Comparison of ENCODE assay signal across 21 cellular contexts in the genomic region with DNA sequence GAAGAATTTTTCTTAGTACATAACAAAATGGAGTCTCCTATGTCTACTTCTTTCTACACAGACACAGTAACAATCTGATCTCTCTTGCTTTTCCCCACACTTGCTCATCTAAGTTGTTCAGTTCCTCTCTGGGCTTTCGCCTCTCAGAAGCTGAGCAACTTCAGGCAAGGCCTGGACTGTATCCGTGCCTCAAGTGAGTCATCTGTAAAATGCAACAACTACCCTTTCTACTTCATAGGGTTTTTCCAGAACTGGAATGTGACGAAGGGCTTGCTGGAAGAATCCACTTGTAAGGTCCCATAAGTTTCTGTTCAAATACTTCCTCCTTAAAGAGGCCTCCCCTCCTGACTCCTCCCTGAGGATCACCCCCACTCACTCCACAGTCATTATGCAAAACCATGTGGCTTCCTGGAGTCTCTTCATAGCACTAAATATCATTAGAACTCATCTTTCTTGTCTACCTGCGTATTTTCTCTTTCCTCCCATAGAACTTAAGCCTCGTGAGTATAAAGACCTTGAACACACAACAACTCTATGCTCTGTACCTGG. TPM values are rescaled to one million over a fixed set of nuclear protein-coding genes. Genes with fewer than 3 reads are reported as not detected.
A peak's percentile ranks its signal among the peaks of the same experiment; 100 is the strongest.
DNase-seq lines count a peak whose midpoint lies in the region; ATAC-seq, FAIRE-seq and TF ChIP-seq lines count a peak whose summit lies in the region.
"Had no signal": no experiment of that assay in that cellular context is flagged by ENCODE, and none has a peak within 500 bp of the region (broad histone marks: within the 10 kb centered on the region; RNA-seq: fewer than 3 reads in every experiment).

No MANE protein-coding gene starts in this region.

- 83% methylated on average over 5 of the region's 5 CpGs for WGBS in mammary epithelial cell (ENCODE audit: low coverage, missing lambda C conversion rate)
- WGBS in GM12878 (ENCODE audit: insufficient coverage, insufficient replicate concordance, low lambda C conversion rate, missing lambda C conversion rate), result 24% methylated on average over 5 of the region's 5 CpGs
- WGBS in aorta, 2 donors, result 83 to 85% methylated on average over 5 of the region's 5 CpGs

- FAIRE-seq in GM12878 (lab: Jason Lieb, UNC), result no peak

- DNase-seq in mammary epithelial cell (peak; percentile 16), MCF 10A (ENCODE audit: unreplicated experiment) (no peak), GM12878 (ENCODE audit: low read depth, low spot score) (no peak), upper lobe of right lung (no peak), aorta (no peak), epidermal melanocyte (ENCODE audit: insufficient read length, low spot score) (no peak)
- DNase-seq in stimulated activated CD8-positive, alpha-beta memory T cell treated with anti-CD3 and anti-CD28 coated beads, Interleukin-4, amount 100 ng/mL, for 48 hours, result no peak
- DNase-seq: activated CD4-positive, CD25-positive, alpha-beta regulatory T cell treated with anti-CD3 and anti-CD28 coated beads, Interleukin-2, amount 50 U/mL, for 72 hours; amniotic stem cell; GDM1; GOT3; NCI-H1048; NCI-H2029 treated with DMSO at 0.1 percent for 48 hours; NCI-H446 treated with DMSO at 0.1 percent for 48 hours; occipital lobe; T-helper 9 cell had no signal

- H3K27ac ChIP-seq in mammary epithelial cell (ENCODE audit: insufficient read depth, low read depth, low read length), result no peak overlapping the region
- H3K27ac ChIP-seq in GM12878 (ENCODE audit: control insufficient read depth, insufficient read depth), result 0 out of 2 replicates have a peak overlapping the region, but pooled peaks have one; percentile 4
- H3K27ac ChIP-seq in upper lobe of right lung, result no peak overlapping the region
- H3K27ac ChIP-seq in aorta (ENCODE audit: low read depth in 1 of 2, low read length in 2 of 2), result no peak overlapping the region
- H3K27ac ChIP-seq: BLaER1 treated with 17β-estradiol and CSF1 and Interleukin-3, amounts not matched to agents 10 nM and 100 nM; esophagus muscularis mucosa; SK-N-MC had no signal

- H2AFZ ChIP-seq in mammary epithelial cell (ENCODE audit: low read depth, low read length) (no peak overlapping the region), GM12878 (ENCODE audit: control insufficient read depth, low read depth, low read length) (no peak overlapping the region)

- in situ Hi-C loops in mammary epithelial cell (cut with MboI; ENCODE audit: low sequenced_read_pairs in 2 of 2), result no loop called here
- in situ Hi-C loops in GM12878 (cut with MboI), result no loop called here

- H3K9me3 ChIP-seq in mammary epithelial cell (replicated peaks; ENCODE audit: insufficient read depth, low read length) (no peaks in the 10 kb centered on the region), GM12878 (replicated peaks; ENCODE audit: control insufficient read depth, insufficient read depth, low read length) (no peaks in the 10 kb centered on the region), upper lobe of right lung (no peaks in the 10 kb centered on the region), aorta (ENCODE audit: control insufficient read depth, low read length) (no peaks in the 10 kb centered on the region)
- H3K9me3 ChIP-seq: BLaER1 treated with 17β-estradiol and CSF1 and Interleukin-3, amounts not matched to agents 10 nM and 100 nM; esophagus muscularis mucosa had no signal

- no peak for TF ChIP-seq CTCF in mammary epithelial cell (conservative IDR thresholded peaks at IDR 0.05 in 1 of 2, IDR thresholded peaks at IDR 0.05 in 1 of 2; ENCODE audit: extremely low read depth in 1 of 2, insufficient read depth in 1 of 2, low read depth in 1 of 2, low read length in 2 of 2)
- TF ChIP-seq CTCF in MCF 10A (IDR thresholded peaks at IDR 0.05; ENCODE audit: unreplicated experiment), result no peak
- TF ChIP-seq CTCF in GM12878 (IDR thresholded peaks at IDR 0.05 in 2 of 3, conservative IDR thresholded peaks at IDR 0.05 in 1 of 3; ENCODE audit: control insufficient read depth in 2 of 3, extremely low read depth in 1 of 3, insufficient read depth in 1 of 3, low read depth in 3 of 3, low read length in 3 of 3), result no peak
- no peak for TF ChIP-seq CTCF in upper lobe of right lung (IDR thresholded peaks at IDR 0.05)

- H3K4me3 Mint-ChIP-seq in MCF 10A (ENCODE audit: unreplicated experiment), result no peak overlapping the region
- no peak overlapping the region for H3K4me3 Mint-ChIP-seq in IgD-negative memory B cell

- H3K4me2 ChIP-seq in mammary epithelial cell (ENCODE audit: insufficient read depth, low read depth, low read length) (no peak overlapping the region), GM12878 (ENCODE audit: control insufficient read depth, insufficient read depth) (no peak overlapping the region)
- H3K4me2 ChIP-seq: BLaER1 treated with 17β-estradiol and CSF1 and Interleukin-3, amounts not matched to agents 10 nM and 100 nM had no signal

- no peak for TF ChIP-seq RAD21 in GM12878 (IDR thresholded peaks at IDR 0.05; ENCODE audit: insufficient read depth, low read depth, low read length)

- H4K20me1 ChIP-seq in mammary epithelial cell (ENCODE audit: insufficient read depth, low read length) (no peaks in the 10 kb centered on the region), GM12878 (ENCODE audit: control insufficient read depth, insufficient read depth) (no peaks in the 10 kb centered on the region)
- H4K20me1 ChIP-seq: BLaER1 treated with 17β-estradiol and CSF1 and Interleukin-3, amounts not matched to agents 10 nM and 100 nM had no signal

- H3K36me3 Mint-ChIP-seq in MCF 10A (ENCODE audit: insufficient read depth, unreplicated experiment), result no peaks in the 10 kb centered on the region
- peaks cover 28% of the 10 kb centered on the region for H3K36me3 Mint-ChIP-seq in IgD-negative memory B cell

- POLR2A ChIA-PET in MCF 10A (lab: Yijun Ruan, JAX), result no interaction called here
- POLR2A ChIA-PET in GM12878 (lab: Charles Lee), result no interaction called here

- no peaks in the 10 kb centered on the region for H3K79me2 ChIP-seq in mammary epithelial cell (ENCODE audit: insufficient read depth, low read length)
- H3K79me2 ChIP-seq in GM12878 (ENCODE audit: control insufficient read depth, insufficient read depth, low read length), result no peaks in the 10 kb centered on the region

- RAD21 ChIA-PET in GM12878 (lab: Charles Lee; ENCODE audit: unreplicated experiment), result no interaction called here

- no peak for TF ChIP-seq EP300 in GM12878 (IDR thresholded peaks at IDR 0.05; ENCODE audit: borderline replicate concordance in 1 of 2, control insufficient read depth in 1 of 2, low read depth in 2 of 2, low read length in 2 of 2)

- H3K4me3 ChIP-seq in mammary epithelial cell (replicated peaks in 1 of 3; ENCODE audit: insufficient read depth in 1 of 3, low read depth in 2 of 3, low read length in 3 of 3) (no peak overlapping the region), GM12878 (no peak overlapping the region), upper lobe of right lung (no peak overlapping the region), aorta (ENCODE audit: low read length in 2 of 2) (no peak overlapping the region)
- H3K4me3 ChIP-seq: BLaER1 treated with 17β-estradiol and CSF1 and Interleukin-3, amounts not matched to agents 10 nM and 100 nM; esophagus muscularis mucosa; SK-N-MC had no signal

- CTCF ChIA-PET in mammary epithelial cell (lab: Charles Lee; ENCODE audit: low non-redundant PET), result no interaction called here
- CTCF ChIA-PET in MCF 10A (lab: Yijun Ruan, JAX), result interaction anchor here (2.0 kb wide), 1 partner anchor 17 kb away, joined by 9 read pairs; the partner anchor contains the start of gene INSYN2B
- CTCF ChIA-PET in GM12878 (lab: Yijun Ruan, JAX), result no interaction called here

- H3K9me3 Mint-ChIP-seq in MCF 10A (ENCODE audit: unreplicated experiment), result no peaks in the 10 kb centered on the region
- no peaks in the 10 kb centered on the region for H3K9me3 Mint-ChIP-seq in IgD-negative memory B cell

- ATAC-seq in GM12878 (peak; percentile 19; the same call in 1 of the 3 replicates), upper lobe of right lung (peak; percentile 62), aorta (ENCODE audit: low FRiP score) (no peak)
- ATAC-seq: left lobe of liver had no signal

- no peak for TF ChIP-seq POLR2A in GM12878 (IDR thresholded peaks at IDR 0.05; ENCODE audit: low read depth, low read length)

- SMC1A ChIA-PET in GM12878 (lab: Charles Lee; ENCODE audit: uncharacterized antibody, unreplicated experiment), result no interaction called here

- H3K27me3 ChIP-seq in mammary epithelial cell (ENCODE audit: insufficient read depth, low read length) (no peaks in the 10 kb centered on the region), GM12878 (replicated peaks in 1 of 2; ENCODE audit: control insufficient read depth in 2 of 2, insufficient read depth in 2 of 2, low read length in 1 of 2) (no peaks in the 10 kb centered on the region), upper lobe of right lung (no peaks in the 10 kb centered on the region), aorta (ENCODE audit: control insufficient read depth in 1 of 2, insufficient read depth in 2 of 2, low read length in 1 of 2) (peaks cover 0 to 2% of the 10 kb centered on the region in 2 donors)
- H3K27me3 ChIP-seq: BLaER1 treated with 17β-estradiol and CSF1 and Interleukin-3, amounts not matched to agents 10 nM and 100 nM; esophagus muscularis mucosa had no signal

- BruUV-seq in mammary epithelial cell (replicated peaks; lab: Mats Ljungman, UMichigan), result no TSS peak
- no TSS peak for BruUV-seq in MCF 10A (replicated peaks; lab: Mats Ljungman, UMichigan)
- BruUV-seq in GM12878 (replicated peaks; lab: Mats Ljungman, UMichigan), result no TSS peak

- no peaks in the 10 kb centered on the region for H3K36me3 ChIP-seq in mammary epithelial cell (ENCODE audit: insufficient read depth, low read length)
- H3K36me3 ChIP-seq in GM12878 (ENCODE audit: control insufficient read depth in 2 of 2, insufficient read depth in 2 of 2, low read length in 1 of 2), result peaks cover 12 to 37% of the 10 kb centered on the region in 2 experiments
- H3K36me3 ChIP-seq in upper lobe of right lung, result no peaks in the 10 kb centered on the region
- H3K36me3 ChIP-seq in aorta (ENCODE audit: control insufficient read depth in 1 of 2, insufficient read depth in 2 of 2, low read length in 1 of 2), result no peaks in the 10 kb centered on the region
- H3K36me3 ChIP-seq: esophagus muscularis mucosa had no signal

- dilution Hi-C loops in mammary epithelial cell (cut with HindIII; ENCODE audit: low sequenced_read_pairs), result no loop called here

- no peak overlapping the region for H3K9ac ChIP-seq in mammary epithelial cell (ENCODE audit: insufficient read depth, low read length)
- H3K9ac ChIP-seq in GM12878 (ENCODE audit: control insufficient read depth, insufficient read depth, low read length), result no peak overlapping the region
- H3K9ac ChIP-seq: BLaER1 treated with 17β-estradiol and CSF1 and Interleukin-3, amounts not matched to agents 10 nM and 100 nM had no signal

- no peaks in the 10 kb centered on the region for H3K27me3 Mint-ChIP-seq in MCF 10A (ENCODE audit: insufficient read depth, unreplicated experiment)
- no peaks in the 10 kb centered on the region for H3K27me3 Mint-ChIP-seq in IgD-negative memory B cell

- H3K27ac Mint-ChIP-seq in MCF 10A (ENCODE audit: low read depth, unreplicated experiment), result no peak overlapping the region
- peak overlapping the region in 2 of 3 donors; percentile 60 to 67 for H3K27ac Mint-ChIP-seq in IgD-negative memory B cell

- H3K4me1 ChIP-seq in mammary epithelial cell (ENCODE audit: insufficient read depth, low read length) (no peaks in the 10 kb centered on the region), GM12878 (ENCODE audit: control insufficient read depth, insufficient read depth, low read length) (no peaks in the 10 kb centered on the region), upper lobe of right lung (no peaks in the 10 kb centered on the region), aorta (ENCODE audit: control insufficient read depth in 1 of 2, insufficient read depth in 2 of 2, low read length in 2 of 2) (no peaks in the 10 kb centered on the region)
- H3K4me1 ChIP-seq: BLaER1 treated with 17β-estradiol and CSF1 and Interleukin-3, amounts not matched to agents 10 nM and 100 nM had no signal

- H3K4me1 Mint-ChIP-seq in MCF 10A (ENCODE audit: insufficient read depth, unreplicated experiment) (no peaks in the 10 kb centered on the region), IgD-negative memory B cell (peaks cover 6 to 12% (median 12%) of the 10 kb centered on the region in 3 donors)

- intact Hi-C loops in mammary epithelial cell (cut with micrococcal nuclease) (no loop called here), MCF 10A (cut with micrococcal nuclease) (no loop called here), GM12878 (cut with micrococcal nuclease; ENCODE audit: unreplicated experiment) (no loop called here), upper lobe of right lung (cut with DNase I) (no loop called here), aorta (cut with DNase I) (no loop called here)

RNA-seq across cellular contexts. Expression of gene INSYN2B, which starts 17.5 kb away (rescaled TPM):
- 1 to 10 TPM; 2.0 to 8.7 TPM for total RNA-seq in mammary epithelial cell
- polyA plus RNA-seq in mammary epithelial cell, result 13.1 TPM
- 7.4 TPM for polyA minus RNA-seq in mammary epithelial cell
- total RNA-seq in MCF 10A (2022), result 0.19 and 0.49 TPM in 2 replicates
- not detected for polyA plus RNA-seq in IgD-negative memory B cell
- not detected in 2 replicates for total RNA-seq in GM12878 (2013; cell fraction: nucleolus; rRNA removed)
- total RNA-seq in GM12878 (2014; rRNA removed), result not detected in 2 replicates
- not detected in 2 replicates for total RNA-seq in GM12878 (2014; rRNA removed; fragmentation: Illumina TruSeq; extraction: Trizol)
- not detected in 2 replicates for total RNA-seq in GM12878 (2021)
- not detected for polyA plus RNA-seq in GM12878 (2011; ENCODE audit: low read depth)
- polyA plus RNA-seq in GM12878 (2011; rRNA removed), result not detected in 2 replicates
- not detected in 2 replicates for polyA plus RNA-seq in GM12878 (2011; cell fraction: cytosol; rRNA removed)
- polyA plus RNA-seq in GM12878 (2011; cell fraction: nucleus; rRNA removed), result not detected in 2 replicates
- polyA plus RNA-seq in GM12878 (2012), result 0.04 and 0.07 TPM in 2 replicates
- polyA plus RNA-seq in GM12878 (2014; fragmentation: Illumina TruSeq; extraction: Trizol), result not detected in 2 replicates
- under 1 TPM in 1 of 2 experiments, not detected in 1; 0.05 TPM for polyA plus RNA-seq in GM12878 (2014; fragmentation: Nextera tagmentation; extraction: Ambion mirVana)
- polyA plus RNA-seq in GM12878 (2014; rRNA removed), result not detected in 2 replicates
- under 1 TPM; 0.13 to 0.27 TPM for polyA plus RNA-seq in GM12878 (2016; fragmentation: Nextera tagmentation; extraction: Ambion mirVana)
- polyA minus RNA-seq in GM12878 (2011; rRNA and poly(A)+ RNA removed), result not detected in 2 replicates
- not detected in 2 replicates for polyA minus RNA-seq in GM12878 (2011; cell fraction: cytosol; rRNA and poly(A)+ RNA removed)
- not detected in 2 replicates for polyA minus RNA-seq in GM12878 (2011; cell fraction: nucleus; rRNA and poly(A)+ RNA removed)
- 0.17 TPM for total RNA-seq in upper lobe of right lung
- under 1 TPM in 1 of 2 donors, not detected in 1; 0.10 TPM for total RNA-seq in aorta
- polyA plus RNA-seq in aorta, result not detected
- total RNA-seq: esophagus muscularis mucosa, left lobe of liver had no signal
